Comparison of ENCODE assay signal across 9 cellular contexts in genomic region chr10:63206997-63207952, GRCh38.
A peak's percentile ranks its signal among the peaks of the same experiment; 100 is the strongest.
DNase-seq lines count a peak whose midpoint lies in the region; FAIRE-seq and TF ChIP-seq lines count a peak whose summit lies in the region.
"Had no signal": no experiment of that assay in that cellular context is flagged by ENCODE, and none has a peak within 500 bp of the region (broad histone marks: within the 10 kb centered on the region; RNA-seq: fewer than 3 reads in every experiment).

No MANE protein-coding gene starts in this region.

- H3K9me3 Mint-ChIP-seq in activated CD4-positive, alpha-beta T cell treated with anti-CD3 and anti-CD28 coated beads, Interleukin-2, amount 10 ng/mL, durations not matched to agents 24 days and 14 days: peaks cover 4% of the 10 kb centered on the region
- H3K9me3 Mint-ChIP-seq: activated T-cell treated with anti-CD3 and anti-CD28 coated beads, Interleukin-2, amount 50 U/mL, for 4 hours had no signal

- WGBS in HUES64: 91% methylated on average over 9 of the region's 9 CpGs
- WGBS in small intestine, 3 donors: 47 to 58% (median 53%) methylated on average over 9 of the region's 9 CpGs

- H3K4me3 ChIP-seq in HUES64 (ENCODE audit: low read length): no peak overlapping the region
- H3K4me3 ChIP-seq in right atrium auricular region: peak overlapping the region in 1 of 2 donors; percentile 2
- no peak overlapping the region for H3K4me3 ChIP-seq in small intestine (ENCODE audit: low read depth in 1 of 2, low read length in 2 of 2)

- DNase-seq in activated CD4-positive, alpha-beta T cell treated with anti-CD3 and anti-CD28 coated beads, Interleukin-2, amount 10 ng/mL, durations not matched to agents 24 days and 14 days: peak; percentile 64
- no peak for DNase-seq in activated CD4-positive, alpha-beta T cell treated with anti-CD3 and anti-CD28 coated beads, Interleukin-2, amount 50 U/mL, for 48 hours
- DNase-seq in amniotic epithelial cell (ENCODE audit: low read depth) (peak; percentile 62), right atrium auricular region (ENCODE audit: low spot score) (no peak), small intestine (peak; percentile 28)
- DNase-seq in stimulated activated CD4-positive, alpha-beta T cell treated with anti-CD3 and anti-CD28 coated beads, Interleukin-2, amount 100 ng/mL, for 24 hours: no peak
- no peak for DNase-seq in stimulated activated CD4-positive, alpha-beta T cell treated with anti-CD3 and anti-CD28 coated beads, Interleukin-1b, Interleukin-23, amount 100 ng/mL, for 48 hours
- DNase-seq: activated T-cell treated with anti-CD3 and anti-CD28 coated beads, Interleukin-2, amount 50 U/mL, for 4 hours had no signal

- H3K36me3 Mint-ChIP-seq in activated CD4-positive, alpha-beta T cell treated with anti-CD3 and anti-CD28 coated beads, Interleukin-2, amount 10 ng/mL, durations not matched to agents 24 days and 14 days (ENCODE audit: low read depth): peaks cover 50% of the 10 kb centered on the region

- H3K36me3 ChIP-seq in HUES64 (ENCODE audit: insufficient read depth, low read length) (peaks cover 98% of the 10 kb centered on the region), right atrium auricular region (peaks cover 10% of the 10 kb centered on the region), small intestine (ENCODE audit: control insufficient read depth in 2 of 2, insufficient read depth in 2 of 2, low read length in 2 of 2) (peaks cover 0 to 9% of the 10 kb centered on the region in 2 donors)

- peaks cover 60% of the 10 kb centered on the region for H3K4me1 Mint-ChIP-seq in activated CD4-positive, alpha-beta T cell treated with anti-CD3 and anti-CD28 coated beads, Interleukin-2, amount 10 ng/mL, durations not matched to agents 24 days and 14 days

- H3K27ac ChIP-seq in HUES64 (ENCODE audit: low read depth, low read length): peak overlapping the region; percentile 5; the same call in 1 of the 2 replicates
- peak overlapping the region; percentile 64 to 81 for H3K27ac ChIP-seq in right atrium auricular region
- peak overlapping the region; percentile 13 to 53 for H3K27ac ChIP-seq in small intestine (ENCODE audit: low read depth in 1 of 2, low read length in 1 of 2)

- no peaks in the 10 kb centered on the region for H3K27me3 ChIP-seq in HUES64 (ENCODE audit: insufficient read depth, low read length)
- no peaks in the 10 kb centered on the region for H3K27me3 ChIP-seq in right atrium auricular region
- H3K27me3 ChIP-seq in small intestine (ENCODE audit: control insufficient read depth in 2 of 2, insufficient read depth in 2 of 2, low read length in 2 of 2): no peaks in the 10 kb centered on the region

- H3K27ac Mint-ChIP-seq in activated CD4-positive, alpha-beta T cell treated with anti-CD3 and anti-CD28 coated beads, Interleukin-2, amount 10 ng/mL, durations not matched to agents 24 days and 14 days: peak overlapping the region; percentile 90

- intact Hi-C loops in activated CD4-positive, alpha-beta T cell treated with anti-CD3 and anti-CD28 coated beads, Interleukin-2, amount 10 ng/mL, durations not matched to agents 24 days and 14 days (cut with micrococcal nuclease): no loop called here

- H3K27me3 Mint-ChIP-seq in activated CD4-positive, alpha-beta T cell treated with anti-CD3 and anti-CD28 coated beads, Interleukin-2, amount 10 ng/mL, durations not matched to agents 24 days and 14 days: no peaks in the 10 kb centered on the region

- no peak for TF ChIP-seq CTCF in right atrium auricular region (IDR thresholded peaks at IDR 0.05)

- peak overlapping the region; percentile 39 for H3K4me3 Mint-ChIP-seq in activated CD4-positive, alpha-beta T cell treated with anti-CD3 and anti-CD28 coated beads, Interleukin-2, amount 10 ng/mL, durations not matched to agents 24 days and 14 days
- H3K4me3 Mint-ChIP-seq: activated T-cell treated with anti-CD3 and anti-CD28 coated beads, Interleukin-2, amount 50 U/mL, for 4 hours had no signal

- H3K9me3 ChIP-seq in HUES64 (ENCODE audit: insufficient read depth, low read depth, low read length): no peaks in the 10 kb centered on the region
- no peaks in the 10 kb centered on the region for H3K9me3 ChIP-seq in right atrium auricular region
- H3K9me3 ChIP-seq in small intestine (ENCODE audit: control insufficient read depth, low read depth): no peaks in the 10 kb centered on the region

- FAIRE-seq in small intestine (lab: Jason Lieb, UNC): no peak

- no peak overlapping the region for H3K9ac ChIP-seq in HUES64 (ENCODE audit: low read depth, low read length)

- H3K4me1 ChIP-seq in HUES64 (ENCODE audit: insufficient read depth, low read length): peaks cover 68% of the 10 kb centered on the region
- H3K4me1 ChIP-seq in right atrium auricular region: peaks cover 0 to 69% of the 10 kb centered on the region in 2 donors
- H3K4me1 ChIP-seq in small intestine (ENCODE audit: control insufficient read depth in 2 of 2, insufficient read depth in 1 of 2, low read depth in 1 of 2, low read length in 1 of 2): peaks cover 3 to 17% of the 10 kb centered on the region in 2 donors

Comparison
In these comparisons a context has a peak if more than half of its experiments do, and no peak if none do; other contexts are left out.
1. DNase-seq: peak in activated CD4-positive, alpha-beta T cell treated with anti-CD3 and anti-CD28 coated beads, Interleukin-2, amount 10 ng/mL, durations not matched to agents 24 days and 14 days (single experiment), amniotic epithelial cell (single experiment) and small intestine (single experiment); none in activated CD4-positive, alpha-beta T cell treated with anti-CD3 and anti-CD28 coated beads, Interleukin-2, amount 50 U/mL, for 48 hours (0 of 2), right atrium auricular region (single experiment), stimulated activated CD4-positive, alpha-beta T cell treated with anti-CD3 and anti-CD28 coated beads, Interleukin-2, amount 100 ng/mL, for 24 hours (0 of 2) and stimulated activated CD4-positive, alpha-beta T cell treated with anti-CD3 and anti-CD28 coated beads, Interleukin-1b, Interleukin-23, amount 100 ng/mL, for 48 hours (single experiment).
2. H3K27ac ChIP-seq: peak in every context shown above with its lines; median percentile 72 in right atrium auricular region; 33 in small intestine; 5 in HUES64.